6 cellular contexts compared by ENCODE assay signal in genomic region chr9:35689351-35689600, GRCh38. TPM values are rescaled to one million over a fixed set of nuclear protein-coding genes. Genes with fewer than 3 reads are reported as not detected.
DNase-seq lines count a peak whose midpoint lies in the region; ATAC-seq and TF ChIP-seq lines count a peak whose summit lies in the region.

No MANE protein-coding gene starts in this region.

- H3K27ac ChIP-seq in HUES6 (ENCODE audit: low read depth, low read length) = peak overlapping the region; percentile 78
- H3K27ac ChIP-seq in cingulate gyrus (ENCODE audit: low read depth, low read length) = peak overlapping the region; percentile 72

- peak overlapping the region; percentile 88 for H3K9ac ChIP-seq in HUES6 (ENCODE audit: low read length)

- peak overlapping the region; percentile 91 for H3K4me3 ChIP-seq in HUES6 (ENCODE audit: low read depth, low read length)

- H3K36me3 Mint-ChIP-seq in osteocyte (ENCODE audit: unreplicated experiment) = peaks cover 12% of the 10 kb centered on the region

- H3K27ac Mint-ChIP-seq in osteocyte (ENCODE audit: unreplicated experiment) = peak overlapping the region; percentile 96

- H3K4me1 Mint-ChIP-seq in osteocyte (ENCODE audit: unreplicated experiment) = peaks cover 59% of the 10 kb centered on the region

- DNase-seq in osteocyte (ENCODE audit: extremely low spot score, unreplicated experiment) (no peak), hepatic stellate cell (ENCODE audit: low spot score) (no peak)

- no peaks in the 10 kb centered on the region for H3K9me3 Mint-ChIP-seq in osteocyte (ENCODE audit: unreplicated experiment)

- TF ChIP-seq CTCF in osteocyte (IDR thresholded peaks at IDR 0.05) = no peak

- peaks cover 15% of the 10 kb centered on the region; the same call in 1 of the 2 replicates for H3K4me1 ChIP-seq in HUES6 (ENCODE audit: control insufficient read depth, insufficient read depth, low read length)

- H3K36me3 ChIP-seq in HUES6 (ENCODE audit: control insufficient read depth, insufficient read depth, low read length) = peaks cover 44% of the 10 kb centered on the region

- H3K27me3 ChIP-seq in HUES6 (ENCODE audit: control insufficient read depth, insufficient read depth, low read length) = no peaks in the 10 kb centered on the region

- H3K27me3 Mint-ChIP-seq in osteocyte (ENCODE audit: unreplicated experiment) = no peaks in the 10 kb centered on the region

- H3K9me3 ChIP-seq in HUES6 (ENCODE audit: control insufficient read depth, insufficient read depth, low read depth, low read length) = no peaks in the 10 kb centered on the region

- no peak for ATAC-seq in HG03571 (IDR thresholded peaks at IDR 0.05; ENCODE audit: unreplicated experiment)
- no peak for ATAC-seq in GM18519 (IDR thresholded peaks at IDR 0.05; ENCODE audit: low FRiP score, unreplicated experiment)

- peak overlapping the region; percentile 86 for H3K4me3 Mint-ChIP-seq in osteocyte (ENCODE audit: unreplicated experiment)

RNA-seq across cellular contexts. Expression of gene TPM2, which starts 0.4 kb away (rescaled TPM):
- total RNA-seq in osteocyte = 476 and 515 TPM in 2 replicates

RNA-seq across cellular contexts. Expression of gene CA9, which starts 15.5 kb away (rescaled TPM):
- total RNA-seq in osteocyte = not detected in 2 replicates

RNA-seq across cellular contexts. Expression of gene ARHGEF39, which starts 24.3 kb away (rescaled TPM):
- 0.86 and 1.6 TPM in 2 replicates for total RNA-seq in osteocyte

RNA-seq across cellular contexts. Expression of gene CCDC107, which starts 31.2 kb away (rescaled TPM):
- total RNA-seq in osteocyte = 30.0 and 31.3 TPM in 2 replicates

RNA-seq across cellular contexts. Expression of gene RMRP, which starts 31.5 kb away (rescaled TPM):
- total RNA-seq in osteocyte = 14,337 and 15,426 TPM in 2 replicates
